ENCODE assay signal across 1 cellular context in genomic region chr4:25290490-25291067, GRCh38.
TF ChIP-seq lines count a peak whose summit lies in the region.

No MANE protein-coding gene starts in this region.

TF ChIP-seq in HepG2, 621 proteins besides CTCF, POLR2A, EP300 and RAD21 (continued from another document and continues in another):
- TF ChIP-seq ATF7 (IDR thresholded peaks at IDR 0.05) = no peak
- TF ChIP-seq ATF7 (CRISPR knock-in tag; IDR thresholded peaks at IDR 0.05) = no peak
- TF ChIP-seq SIN3A (IDR thresholded peaks at IDR 0.05; ENCODE audit: borderline replicate concordance, low read depth, low read length) = no peak
- TF ChIP-seq ZNF431 (CRISPR knock-in tag; IDR thresholded peaks at IDR 0.05; ENCODE audit: borderline replicate concordance, low read depth) = no peak
- TF ChIP-seq ZBTB20 (CRISPR knock-in tag; IDR thresholded peaks at IDR 0.05; ENCODE audit: borderline replicate concordance, low read depth) = no peak
- no peak for TF ChIP-seq ZNF766 (CRISPR knock-in tag; IDR thresholded peaks at IDR 0.05; ENCODE audit: borderline replicate concordance)
- no peak for TF ChIP-seq ZBTB34 (CRISPR knock-in tag; IDR thresholded peaks at IDR 0.05)
- TF ChIP-seq, protein P1, sequence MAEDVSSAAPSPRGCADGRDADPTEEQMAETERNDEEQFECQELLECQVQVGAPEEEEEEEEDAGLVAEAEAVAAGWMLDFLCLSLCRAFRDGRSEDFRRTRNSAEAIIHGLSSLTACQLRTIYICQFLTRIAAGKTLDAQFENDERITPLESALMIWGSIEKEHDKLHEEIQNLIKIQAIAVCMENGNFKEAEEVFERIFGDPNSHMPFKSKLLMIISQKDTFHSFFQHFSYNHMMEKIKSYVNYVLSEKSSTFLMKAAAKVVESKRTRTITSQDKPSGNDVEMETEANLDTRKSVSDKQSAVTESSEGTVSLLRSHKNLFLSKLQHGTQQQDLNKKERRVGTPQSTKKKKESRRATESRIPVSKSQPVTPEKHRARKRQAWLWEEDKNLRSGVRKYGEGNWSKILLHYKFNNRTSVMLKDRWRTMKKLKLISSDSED (CRISPR knock-in tag; IDR thresholded peaks at IDR 0.05) = no peak
- TF ChIP-seq, protein P2, sequence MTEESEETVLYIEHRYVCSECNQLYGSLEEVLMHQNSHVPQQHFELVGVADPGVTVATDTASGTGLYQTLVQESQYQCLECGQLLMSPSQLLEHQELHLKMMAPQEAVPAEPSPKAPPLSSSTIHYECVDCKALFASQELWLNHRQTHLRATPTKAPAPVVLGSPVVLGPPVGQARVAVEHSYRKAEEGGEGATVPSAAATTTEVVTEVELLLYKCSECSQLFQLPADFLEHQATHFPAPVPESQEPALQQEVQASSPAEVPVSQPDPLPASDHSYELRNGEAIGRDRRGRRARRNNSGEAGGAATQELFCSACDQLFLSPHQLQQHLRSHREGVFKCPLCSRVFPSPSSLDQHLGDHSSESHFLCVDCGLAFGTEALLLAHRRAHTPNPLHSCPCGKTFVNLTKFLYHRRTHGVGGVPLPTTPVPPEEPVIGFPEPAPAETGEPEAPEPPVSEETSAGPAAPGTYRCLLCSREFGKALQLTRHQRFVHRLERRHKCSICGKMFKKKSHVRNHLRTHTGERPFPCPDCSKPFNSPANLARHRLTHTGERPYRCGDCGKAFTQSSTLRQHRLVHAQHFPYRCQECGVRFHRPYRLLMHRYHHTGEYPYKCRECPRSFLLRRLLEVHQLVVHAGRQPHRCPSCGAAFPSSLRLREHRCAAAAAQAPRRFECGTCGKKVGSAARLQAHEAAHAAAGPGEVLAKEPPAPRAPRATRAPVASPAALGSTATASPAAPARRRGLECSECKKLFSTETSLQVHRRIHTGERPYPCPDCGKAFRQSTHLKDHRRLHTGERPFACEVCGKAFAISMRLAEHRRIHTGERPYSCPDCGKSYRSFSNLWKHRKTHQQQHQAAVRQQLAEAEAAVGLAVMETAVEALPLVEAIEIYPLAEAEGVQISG (CRISPR knock-in tag; IDR thresholded peaks at IDR 0.05) = peak; percentile 38; the same call in 1 of the 2 replicates
- no peak for TF ChIP-seq ZNF232 (CRISPR knock-in tag; IDR thresholded peaks at IDR 0.05; ENCODE audit: borderline replicate concordance)
- no peak for TF ChIP-seq POLR2AphosphoS2 (IDR thresholded peaks at IDR 0.05; ENCODE audit: low read depth, low read length)
- no peak for TF ChIP-seq ZNF337 (CRISPR knock-in tag; IDR thresholded peaks at IDR 0.05; ENCODE audit: borderline replicate concordance, low read depth)
- no peak for TF ChIP-seq RFXAP (CRISPR knock-in tag; IDR thresholded peaks at IDR 0.05; ENCODE audit: borderline replicate concordance)
- no peak for TF ChIP-seq ZNF597 (CRISPR knock-in tag; IDR thresholded peaks at IDR 0.05)
- 0 out of 2 replicates have a peak, but pooled peaks have one; percentile 26 for TF ChIP-seq ZFX (CRISPR knock-in tag; IDR thresholded peaks at IDR 0.05; ENCODE audit: low read depth)
- TF ChIP-seq MAF1 (CRISPR knock-in tag; IDR thresholded peaks at IDR 0.05; ENCODE audit: borderline replicate concordance) = no peak
- TF ChIP-seq MNT (IDR thresholded peaks at IDR 0.05) = no peak
- no peak for TF ChIP-seq HOXA5 (CRISPR knock-in tag; IDR thresholded peaks at IDR 0.05)
- no peak for TF ChIP-seq BHLHE40 (IDR thresholded peaks at IDR 0.05; ENCODE audit: low read length)
- TF ChIP-seq, protein P3, sequence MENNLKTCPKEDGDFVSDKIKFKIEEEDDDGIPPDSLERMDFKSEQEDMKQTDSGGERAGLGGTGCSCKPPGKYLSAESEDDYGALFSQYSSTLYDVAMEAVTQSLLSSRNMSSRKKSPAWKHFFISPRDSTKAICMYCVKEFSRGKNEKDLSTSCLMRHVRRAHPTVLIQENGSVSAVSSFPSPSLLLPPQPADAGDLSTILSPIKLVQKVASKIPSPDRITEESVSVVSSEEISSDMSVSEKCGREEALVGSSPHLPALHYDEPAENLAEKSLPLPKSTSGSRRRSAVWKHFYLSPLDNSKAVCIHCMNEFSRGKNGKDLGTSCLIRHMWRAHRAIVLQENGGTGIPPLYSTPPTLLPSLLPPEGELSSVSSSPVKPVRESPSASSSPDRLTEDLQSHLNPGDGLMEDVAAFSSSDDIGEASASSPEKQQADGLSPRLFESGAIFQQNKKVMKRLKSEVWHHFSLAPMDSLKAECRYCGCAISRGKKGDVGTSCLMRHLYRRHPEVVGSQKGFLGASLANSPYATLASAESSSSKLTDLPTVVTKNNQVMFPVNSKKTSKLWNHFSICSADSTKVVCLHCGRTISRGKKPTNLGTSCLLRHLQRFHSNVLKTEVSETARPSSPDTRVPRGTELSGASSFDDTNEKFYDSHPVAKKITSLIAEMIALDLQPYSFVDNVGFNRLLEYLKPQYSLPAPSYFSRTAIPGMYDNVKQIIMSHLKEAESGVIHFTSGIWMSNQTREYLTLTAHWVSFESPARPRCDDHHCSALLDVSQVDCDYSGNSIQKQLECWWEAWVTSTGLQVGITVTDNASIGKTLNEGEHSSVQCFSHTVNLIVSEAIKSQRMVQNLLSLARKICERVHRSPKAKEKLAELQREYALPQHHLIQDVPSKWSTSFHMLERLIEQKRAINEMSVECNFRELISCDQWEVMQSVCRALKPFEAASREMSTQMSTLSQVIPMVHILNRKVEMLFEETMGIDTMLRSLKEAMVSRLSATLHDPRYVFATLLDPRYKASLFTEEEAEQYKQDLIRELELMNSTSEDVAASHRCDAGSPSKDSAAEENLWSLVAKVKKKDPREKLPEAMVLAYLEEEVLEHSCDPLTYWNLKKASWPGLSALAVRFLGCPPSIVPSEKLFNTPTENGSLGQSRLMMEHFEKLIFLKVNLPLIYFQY (CRISPR knock-in tag; IDR thresholded peaks at IDR 0.05; ENCODE audit: borderline replicate concordance) = no peak
- no peak for TF ChIP-seq SUZ12 (IDR thresholded peaks at IDR 0.05; ENCODE audit: low read depth, low read length)
- no peak for TF ChIP-seq ZFP62 (CRISPR knock-in tag; IDR thresholded peaks at IDR 0.05)
- TF ChIP-seq, protein P4, sequence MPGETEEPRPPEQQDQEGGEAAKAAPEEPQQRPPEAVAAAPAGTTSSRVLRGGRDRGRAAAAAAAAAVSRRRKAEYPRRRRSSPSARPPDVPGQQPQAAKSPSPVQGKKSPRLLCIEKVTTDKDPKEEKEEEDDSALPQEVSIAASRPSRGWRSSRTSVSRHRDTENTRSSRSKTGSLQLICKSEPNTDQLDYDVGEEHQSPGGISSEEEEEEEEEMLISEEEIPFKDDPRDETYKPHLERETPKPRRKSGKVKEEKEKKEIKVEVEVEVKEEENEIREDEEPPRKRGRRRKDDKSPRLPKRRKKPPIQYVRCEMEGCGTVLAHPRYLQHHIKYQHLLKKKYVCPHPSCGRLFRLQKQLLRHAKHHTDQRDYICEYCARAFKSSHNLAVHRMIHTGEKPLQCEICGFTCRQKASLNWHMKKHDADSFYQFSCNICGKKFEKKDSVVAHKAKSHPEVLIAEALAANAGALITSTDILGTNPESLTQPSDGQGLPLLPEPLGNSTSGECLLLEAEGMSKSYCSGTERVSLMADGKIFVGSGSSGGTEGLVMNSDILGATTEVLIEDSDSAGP (CRISPR knock-in tag; IDR thresholded peaks at IDR 0.05; ENCODE audit: borderline replicate concordance) = peak; percentile 38; the same call in 1 of the 2 replicates
- TF ChIP-seq ZNF160 (CRISPR knock-in tag; IDR thresholded peaks at IDR 0.05) = no peak
- no peak for TF ChIP-seq YEATS4 (CRISPR knock-in tag; IDR thresholded peaks at IDR 0.05; ENCODE audit: borderline replicate concordance)
- peak; percentile 11; the same call in 1 of the 2 replicates for TF ChIP-seq TAF1 (CRISPR knock-in tag; IDR thresholded peaks at IDR 0.05)
- TF ChIP-seq, protein P5, sequence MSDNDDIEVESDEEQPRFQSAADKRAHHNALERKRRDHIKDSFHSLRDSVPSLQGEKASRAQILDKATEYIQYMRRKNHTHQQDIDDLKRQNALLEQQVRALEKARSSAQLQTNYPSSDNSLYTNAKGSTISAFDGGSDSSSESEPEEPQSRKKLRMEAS (IDR thresholded peaks at IDR 0.05) = no peak
- TF ChIP-seq, protein P6, sequence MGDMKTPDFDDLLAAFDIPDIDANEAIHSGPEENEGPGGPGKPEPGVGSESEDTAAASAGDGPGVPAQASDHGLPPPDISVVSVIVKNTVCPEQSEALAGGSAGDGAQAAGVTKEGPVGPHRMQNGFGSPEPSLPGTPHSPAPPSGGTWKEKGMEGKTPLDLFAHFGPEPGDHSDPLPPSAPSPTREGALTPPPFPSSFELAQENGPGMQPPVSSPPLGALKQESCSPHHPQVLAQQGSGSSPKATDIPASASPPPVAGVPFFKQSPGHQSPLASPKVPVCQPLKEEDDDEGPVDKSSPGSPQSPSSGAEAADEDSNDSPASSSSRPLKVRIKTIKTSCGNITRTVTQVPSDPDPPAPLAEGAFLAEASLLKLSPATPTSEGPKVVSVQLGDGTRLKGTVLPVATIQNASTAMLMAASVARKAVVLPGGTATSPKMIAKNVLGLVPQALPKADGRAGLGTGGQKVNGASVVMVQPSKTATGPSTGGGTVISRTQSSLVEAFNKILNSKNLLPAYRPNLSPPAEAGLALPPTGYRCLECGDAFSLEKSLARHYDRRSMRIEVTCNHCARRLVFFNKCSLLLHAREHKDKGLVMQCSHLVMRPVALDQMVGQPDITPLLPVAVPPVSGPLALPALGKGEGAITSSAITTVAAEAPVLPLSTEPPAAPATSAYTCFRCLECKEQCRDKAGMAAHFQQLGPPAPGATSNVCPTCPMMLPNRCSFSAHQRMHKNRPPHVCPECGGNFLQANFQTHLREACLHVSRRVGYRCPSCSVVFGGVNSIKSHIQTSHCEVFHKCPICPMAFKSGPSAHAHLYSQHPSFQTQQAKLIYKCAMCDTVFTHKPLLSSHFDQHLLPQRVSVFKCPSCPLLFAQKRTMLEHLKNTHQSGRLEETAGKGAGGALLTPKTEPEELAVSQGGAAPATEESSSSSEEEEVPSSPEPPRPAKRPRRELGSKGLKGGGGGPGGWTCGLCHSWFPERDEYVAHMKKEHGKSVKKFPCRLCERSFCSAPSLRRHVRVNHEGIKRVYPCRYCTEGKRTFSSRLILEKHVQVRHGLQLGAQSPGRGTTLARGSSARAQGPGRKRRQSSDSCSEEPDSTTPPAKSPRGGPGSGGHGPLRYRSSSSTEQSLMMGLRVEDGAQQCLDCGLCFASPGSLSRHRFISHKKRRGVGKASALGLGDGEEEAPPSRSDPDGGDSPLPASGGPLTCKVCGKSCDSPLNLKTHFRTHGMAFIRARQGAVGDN (CRISPR knock-in tag; IDR thresholded peaks at IDR 0.05) = peak; percentile 37; the same call in 1 of the 2 replicates
- TF ChIP-seq ZFP37 (CRISPR knock-in tag; IDR thresholded peaks at IDR 0.05; ENCODE audit: borderline replicate concordance) = no peak
- TF ChIP-seq, protein P7, sequence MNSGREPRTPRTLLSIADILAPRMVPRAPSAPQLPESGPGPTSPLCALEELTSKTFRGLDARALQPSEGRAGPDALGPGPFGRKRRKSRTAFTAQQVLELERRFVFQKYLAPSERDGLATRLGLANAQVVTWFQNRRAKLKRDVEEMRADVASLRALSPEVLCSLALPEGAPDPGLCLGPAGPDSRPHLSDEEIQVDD (CRISPR knock-in tag; IDR thresholded peaks at IDR 0.05; ENCODE audit: borderline replicate concordance) = no peak
- no peak for TF ChIP-seq TRIM22 (IDR thresholded peaks at IDR 0.05)
- no peak for TF ChIP-seq ARNTL (CRISPR knock-in tag; IDR thresholded peaks at IDR 0.05)
- no peak for TF ChIP-seq USF2 (IDR thresholded peaks at IDR 0.05; ENCODE audit: low read depth, low read length)
- no peak for TF ChIP-seq USF2 (CRISPR knock-in tag; IDR thresholded peaks at IDR 0.05; ENCODE audit: borderline replicate concordance)
